ENCODE assay signal across 36 cellular contexts in genomic region chr15:95146476-95146875, GRCh38.
A peak's percentile ranks its signal among the peaks of the same experiment; 100 is the strongest.
DNase-seq lines count a peak whose midpoint lies in the region; ATAC-seq, FAIRE-seq and TF ChIP-seq lines count a peak whose summit lies in the region.
"Had no signal": no experiment of that assay in that cellular context is flagged by ENCODE, and none has a peak within 500 bp of the region (broad histone marks: within the 10 kb centered on the region; RNA-seq: fewer than 3 reads in every experiment).

No MANE protein-coding gene starts in this region.

- no peaks in the 10 kb centered on the region for H3K27me3 ChIP-seq in endothelial cell of umbilical vein (ENCODE audit: control insufficient read depth in 2 of 2, insufficient read depth in 2 of 2, low read length in 2 of 2)
- H3K27me3 ChIP-seq: BE2C; BLaER1; BLaER1 treated with 17β-estradiol and CSF1 and Interleukin-3, amounts not matched to agents 10 nM and 100 nM had no signal

- no peak overlapping the region for H3K4me3 ChIP-seq in endothelial cell of umbilical vein (replicated peaks in 1 of 3; ENCODE audit: insufficient read depth in 1 of 3, low read depth in 1 of 3, low read length in 3 of 3)
- H3K4me3 ChIP-seq: A549; BLaER1; BLaER1 treated with 17β-estradiol and CSF1 and Interleukin-3, amounts not matched to agents 10 nM and 100 nM had no signal

- no peak overlapping the region for H2AFZ ChIP-seq in endothelial cell of umbilical vein (ENCODE audit: low read depth, low read length)

- ATAC-seq in GM21723 (IDR thresholded peaks at IDR 0.05; ENCODE audit: unreplicated experiment) = no peak
- no peak for ATAC-seq in T-helper 17 cell
- ATAC-seq: A549; CD8-positive, alpha-beta T cell had no signal

- POLR2A ChIA-PET in endothelial cell of umbilical vein (lab: Charles Lee) = no interaction called here

- H3K9me1 ChIP-seq in endothelial cell of umbilical vein (replicated peaks; ENCODE audit: control insufficient read depth, extremely low read depth, insufficient read depth, low read length) = no peaks in the 10 kb centered on the region

- BruUV-seq in endothelial cell of umbilical vein (replicated peaks; lab: Mats Ljungman, UMichigan) = no TSS peak

- H3K79me2 ChIP-seq in endothelial cell of umbilical vein (ENCODE audit: control insufficient read depth, insufficient read depth, low read length) = no peaks in the 10 kb centered on the region

- no peaks in the 10 kb centered on the region for H3K36me3 Mint-ChIP-seq in T-helper 17 cell (ENCODE audit: low read depth)
- H3K36me3 Mint-ChIP-seq: CD14-positive monocyte; CD4-positive, alpha-beta memory T cell; CD4-positive, CD25-positive, alpha-beta regulatory T cell; CD8-positive, alpha-beta memory T cell; CD8-positive, alpha-beta T cell had no signal

- no peak overlapping the region for H3K27ac ChIP-seq in endothelial cell of umbilical vein (ENCODE audit: insufficient read depth, low read depth, low read length)
- H3K27ac ChIP-seq: 22Rv1; A549; BLaER1; BLaER1 treated with 17β-estradiol and CSF1 and Interleukin-3, amounts not matched to agents 10 nM and 100 nM; C4-2B had no signal

- in situ Hi-C loops in G401 (cut with HindIII; ENCODE audit: low sequenced_read_pairs) = no loop called here

- H3K4me2 ChIP-seq in endothelial cell of umbilical vein (ENCODE audit: insufficient read depth, low read length) = no peak overlapping the region
- H3K4me2 ChIP-seq: A549; BLaER1; BLaER1 treated with 17β-estradiol and CSF1 and Interleukin-3, amounts not matched to agents 10 nM and 100 nM had no signal

- TF ChIP-seq POLR2A in endothelial cell of umbilical vein (IDR thresholded peaks at IDR 0.05; ENCODE audit: low read depth, low read length) = no peak

- no peaks in the 10 kb centered on the region for H4K20me1 ChIP-seq in endothelial cell of umbilical vein (replicated peaks; ENCODE audit: control insufficient read depth, extremely low read depth, insufficient read depth, low read length)
- H4K20me1 ChIP-seq: BLaER1; BLaER1 treated with 17β-estradiol and CSF1 and Interleukin-3, amounts not matched to agents 10 nM and 100 nM had no signal

- H3K4me3 Mint-ChIP-seq in T-helper 17 cell = no peak overlapping the region
- H3K4me3 Mint-ChIP-seq: B cell; CD14-positive monocyte; CD4-positive, alpha-beta memory T cell; CD4-positive, alpha-beta T cell; CD4-positive, CD25-positive, alpha-beta regulatory T cell; CD8-positive, alpha-beta memory T cell; CD8-positive, alpha-beta T cell had no signal

- H3K27ac Mint-ChIP-seq in T-helper 17 cell = no peak overlapping the region
- H3K27ac Mint-ChIP-seq: B cell; CD14-positive monocyte; CD4-positive, alpha-beta memory T cell; CD4-positive, alpha-beta T cell; CD4-positive, CD25-positive, alpha-beta regulatory T cell; CD8-positive, alpha-beta memory T cell; CD8-positive, alpha-beta T cell had no signal

- H3K9me3 ChIP-seq in endothelial cell of umbilical vein (replicated peaks; ENCODE audit: control insufficient read depth, insufficient read depth, low read length) (no peaks in the 10 kb centered on the region), T-helper 17 cell (ENCODE audit: control insufficient read depth, low read length, poor library complexity, severe bottlenecking) (no peaks in the 10 kb centered on the region)
- H3K9me3 ChIP-seq: A549, BE2C, Caco-2 had no signal

- intact Hi-C loops in endothelial cell of umbilical vein (cut with micrococcal nuclease) = no loop called here

- DNase-seq in G401 (ENCODE audit: low spot score) (peak; percentile 74), cerebellar cortex (ENCODE audit: low spot score) (peak; percentile 68), cerebellum (ENCODE audit: low spot score) (peak; percentile 7), endothelial cell of umbilical vein (ENCODE audit: low read depth, low spot score) (no peak), T-helper 17 cell (no peak), GDM1 (lab: John Stamatoyannopoulos, UW) (no peak)
- DNase-seq in stimulated activated CD4-positive, alpha-beta T cell treated with anti-CD3 and anti-CD28 coated beads, Interleukin-4, amount 100 ng/mL, for 24 hours = no peak
- DNase-seq: 8988T; ACHN; AML-193; BE2C; Caco-2; Calu3; CD4-positive, alpha-beta memory T cell; CD4-positive, alpha-beta T cell; CD4-positive, CD25-positive, alpha-beta regulatory T cell; CD8-positive, alpha-beta memory T cell; CD8-positive, alpha-beta T cell; COR-L47; DMS 273 treated with DMSO at 0.1 percent for 48 hours; DMS153; DMS53; DMS79; DMS79 treated with DMSO at 0.1 percent for 48 hours; DND-41; EL had no signal

- no peaks in the 10 kb centered on the region for H3K4me1 ChIP-seq in endothelial cell of umbilical vein (ENCODE audit: control insufficient read depth, extremely low read depth, insufficient read depth, low read length)
- H3K4me1 ChIP-seq: A549; BE2C; BLaER1; BLaER1 treated with 17β-estradiol and CSF1 and Interleukin-3, amounts not matched to agents 10 nM and 100 nM; Caco-2 had no signal

- H3K4me1 Mint-ChIP-seq in T-helper 17 cell = no peaks in the 10 kb centered on the region
- H3K4me1 Mint-ChIP-seq: B cell; CD14-positive monocyte; CD4-positive, alpha-beta memory T cell; CD4-positive, CD25-positive, alpha-beta regulatory T cell; CD8-positive, alpha-beta memory T cell had no signal

- H3K36me3 ChIP-seq in endothelial cell of umbilical vein (ENCODE audit: control insufficient read depth in 2 of 2, extremely low read depth in 1 of 2, insufficient read depth in 2 of 2, low read length in 2 of 2) = no peaks in the 10 kb centered on the region
- H3K36me3 ChIP-seq: BE2C; BLaER1; BLaER1 treated with 17β-estradiol and CSF1 and Interleukin-3, amounts not matched to agents 10 nM and 100 nM had no signal

- peak; percentile 46 for FAIRE-seq in endothelial cell of umbilical vein (lab: Jason Lieb, UNC)
- FAIRE-seq: A204.1, A549, D721Med had no signal

- H3K9ac ChIP-seq in endothelial cell of umbilical vein (replicated peaks; ENCODE audit: extremely low read depth, insufficient read depth, low read length) = no peak overlapping the region
- H3K9ac ChIP-seq: BLaER1; BLaER1 treated with 17β-estradiol and CSF1 and Interleukin-3, amounts not matched to agents 10 nM and 100 nM had no signal

- dilution Hi-C loops in endothelial cell of umbilical vein (cut with MboI; ENCODE audit: extremely low pct_ligation_motif_present, low sequenced_read_pairs) = no loop called here

- CTCF ChIA-PET in endothelial cell of umbilical vein (lab: Charles Lee) = interaction anchor here (0.7 kb wide), 1 partner anchor 34 kb away, joined by 3 read pairs; no protein-coding TSS in a partner anchor

- H3K27me3 Mint-ChIP-seq in T-helper 17 cell = no peaks in the 10 kb centered on the region
- H3K27me3 Mint-ChIP-seq: B cell; CD4-positive, alpha-beta memory T cell; CD4-positive, alpha-beta T cell; CD4-positive, CD25-positive, alpha-beta regulatory T cell had no signal

- TF ChIP-seq CTCF in endothelial cell of umbilical vein (IDR thresholded peaks at IDR 0.05; ENCODE audit: extremely low read depth in 1 of 2, insufficient read depth in 1 of 2, low read depth in 1 of 2, low read length in 2 of 2) = no peak

TF ChIP-seq in endothelial cell of umbilical vein, 7 proteins besides CTCF, POLR2A, EP300 and RAD21:
- TF ChIP-seq, protein P1, sequence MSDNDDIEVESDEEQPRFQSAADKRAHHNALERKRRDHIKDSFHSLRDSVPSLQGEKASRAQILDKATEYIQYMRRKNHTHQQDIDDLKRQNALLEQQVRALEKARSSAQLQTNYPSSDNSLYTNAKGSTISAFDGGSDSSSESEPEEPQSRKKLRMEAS (IDR thresholded peaks at IDR 0.05; ENCODE audit: insufficient read depth, insufficient read length) = no peak
- TF ChIP-seq GATA2 (IDR thresholded peaks at IDR 0.05; ENCODE audit: insufficient read depth, insufficient read length, low read depth, low read length) (no peak), POLR2AphosphoS5 (IDR thresholded peaks at IDR 0.05; ENCODE audit: insufficient read depth, low read depth, low read length) (no peak), JUN (IDR thresholded peaks at IDR 0.05; ENCODE audit: borderline replicate concordance, insufficient read depth, insufficient read length, low read depth) (no peak), EZH2 (IDR thresholded peaks at IDR 0.05; ENCODE audit: borderline replicate concordance, low read depth, low read length, severe bottlenecking) (no peak), MYC (IDR thresholded peaks at IDR 0.05; ENCODE audit: low read depth, low read length) (no peak), FOS (IDR thresholded peaks at IDR 0.05; ENCODE audit: borderline replicate concordance, insufficient read depth, low read length) (no peak)

Comparison
In these comparisons a context has a peak if more than half of its experiments do, and no peak if none do; other contexts are left out.
1. DNase-seq: peak in G401 (single experiment), cerebellar cortex (single experiment) and cerebellum (single experiment); none in endothelial cell of umbilical vein (single experiment), stimulated activated CD4-positive, alpha-beta T cell treated with anti-CD3 and anti-CD28 coated beads, Interleukin-4, amount 100 ng/mL, for 24 hours (single experiment), T-helper 17 cell (0 of 3) and GDM1 (single experiment).